10 cellular contexts compared by ENCODE assay signal in genomic region chr5:108093186-108093585, GRCh38.
DNase-seq lines count a peak whose midpoint lies in the region; ATAC-seq and TF ChIP-seq lines count a peak whose summit lies in the region.
"Had no signal": no experiment of that assay in that cellular context is flagged by ENCODE, and none has a peak within 500 bp of the region (broad histone marks: within the 10 kb centered on the region; RNA-seq: fewer than 3 reads in every experiment).

No MANE protein-coding gene starts in this region.

- H3K9me3 ChIP-seq in SU-DHL-6 (ENCODE audit: insufficient read depth, low read length) (no peaks in the 10 kb centered on the region), stomach (no peaks in the 10 kb centered on the region)
- H3K9me3 ChIP-seq: tibial nerve had no signal

- H3K27me3 Mint-ChIP-seq in Calu3 (ENCODE audit: unreplicated experiment): no peaks in the 10 kb centered on the region

- H3K27me3 ChIP-seq in SU-DHL-6 (ENCODE audit: low read length): no peaks in the 10 kb centered on the region
- H3K27me3 ChIP-seq in kidney epithelial cell (ENCODE audit: control insufficient read depth, insufficient read depth, low read length): no peaks in the 10 kb centered on the region
- H3K27me3 ChIP-seq in stomach: no peaks in the 10 kb centered on the region
- H3K27me3 ChIP-seq: tibial nerve had no signal

- no peaks in the 10 kb centered on the region for H3F3A ChIP-seq in SU-DHL-6 (ENCODE audit: insufficient read depth)

- H3K79me2 ChIP-seq in SU-DHL-6 (ENCODE audit: insufficient read depth, low read length): no peaks in the 10 kb centered on the region

- intact Hi-C loops in Calu3 (cut with micrococcal nuclease; ENCODE audit: unreplicated experiment) (no loop called here), sciatic nerve (cut with DNase I) (no loop called here), stomach (cut with DNase I; ENCODE audit: low total_unique reads) (no loop called here)

- H3K27ac Mint-ChIP-seq in Calu3 (ENCODE audit: unreplicated experiment): no peak overlapping the region

- no peaks in the 10 kb centered on the region for H4K20me1 ChIP-seq in SU-DHL-6 (ENCODE audit: low read depth, low read length)

- no peak overlapping the region for H3K9ac ChIP-seq in SU-DHL-6 (ENCODE audit: low read length)

- H3K36me3 Mint-ChIP-seq in Calu3 (ENCODE audit: insufficient read depth, unreplicated experiment): no peaks in the 10 kb centered on the region

- no peak for ATAC-seq in sciatic nerve

- no peak overlapping the region for H3K4me3 Mint-ChIP-seq in Calu3 (ENCODE audit: low read depth, unreplicated experiment)

- CTCF ChIA-PET in Calu3 (lab: Charles Lee): no interaction called here

- TF ChIP-seq CTCF in Calu3 (IDR thresholded peaks at IDR 0.05; ENCODE audit: unreplicated experiment) (peak; percentile 60), SU-DHL-6 (IDR thresholded peaks at IDR 0.05; ENCODE audit: insufficient read depth, low read length, poor library complexity, severe bottlenecking) (peak; percentile 44), kidney epithelial cell (IDR thresholded peaks at IDR 0.05; ENCODE audit: insufficient read depth, low read length, poor library complexity, severe bottlenecking) (peak; percentile 57), stomach (IDR thresholded peaks at IDR 0.05) (no peak)

- no peaks in the 10 kb centered on the region for H3K4me1 ChIP-seq in stomach

- H3K9me2 ChIP-seq in SU-DHL-6 (replicated peaks; ENCODE audit: insufficient read depth, low read length): no peaks in the 10 kb centered on the region

- H3K4me3 ChIP-seq in SU-DHL-6 (ENCODE audit: insufficient read depth, low read length, poor library complexity, severe bottlenecking) (no peak overlapping the region), kidney epithelial cell (ENCODE audit: low read depth, low read length) (no peak overlapping the region), stomach (no peak overlapping the region)
- H3K4me3 ChIP-seq: tibial nerve had no signal

- TF ChIP-seq POLR2A in stomach (IDR thresholded peaks at IDR 0.05): no peak

- no TSS peak for BruUV-seq in Calu3 (replicated peaks; lab: Mats Ljungman, UMichigan)

- H3K36me3 ChIP-seq in SU-DHL-6 (ENCODE audit: low read length) (no peaks in the 10 kb centered on the region), kidney epithelial cell (ENCODE audit: control insufficient read depth, insufficient read depth, low read length) (no peaks in the 10 kb centered on the region), stomach (no peaks in the 10 kb centered on the region)
- H3K36me3 ChIP-seq: tibial nerve had no signal

- DNase-seq in Calu3 (no peak), H4 (ENCODE audit: low spot score) (peak; percentile 41), kidney epithelial cell (ENCODE audit: low read depth) (no peak), NCI-H774 (lab: John Stamatoyannopoulos, UW) (no peak), nucleus accumbens (lab: John Stamatoyannopoulos, UW) (no peak), sciatic nerve (ENCODE audit: low spot score) (no peak), stomach (no peak)
- DNase-seq: aorta had no signal

- H2AFZ ChIP-seq in SU-DHL-6 (ENCODE audit: low read depth, low read length, severe bottlenecking): no peak overlapping the region

- no peaks in the 10 kb centered on the region for H3K9me3 Mint-ChIP-seq in Calu3 (ENCODE audit: low read depth, unreplicated experiment)

- H3K4me2 ChIP-seq in SU-DHL-6 (ENCODE audit: low read depth, low read length, poor library complexity, severe bottlenecking): no peak overlapping the region

- no peak for TF ChIP-seq EP300 in stomach (IDR thresholded peaks at IDR 0.05)

- H3K4me1 Mint-ChIP-seq in Calu3 (ENCODE audit: low read depth, unreplicated experiment): no peaks in the 10 kb centered on the region

- 25 to 39% (median 38%) methylated on average over 2 of the region's 2 CpGs for WGBS in stomach, 5 donors

- H3K27ac ChIP-seq in SU-DHL-6 (ENCODE audit: low read depth, low read length): no peak overlapping the region
- no peak overlapping the region for H3K27ac ChIP-seq in stomach
- H3K27ac ChIP-seq: tibial nerve had no signal

Comparison
In these comparisons a context has a peak if more than half of its experiments do, and no peak if none do; other contexts are left out.
1. CTCF ChIP-seq: peak in Calu3 (single experiment), SU-DHL-6 (single experiment) and kidney epithelial cell (single experiment); none in stomach (0 of 7).